Comparison of ENCODE assay signal across 29 cellular contexts in the genomic region with DNA sequence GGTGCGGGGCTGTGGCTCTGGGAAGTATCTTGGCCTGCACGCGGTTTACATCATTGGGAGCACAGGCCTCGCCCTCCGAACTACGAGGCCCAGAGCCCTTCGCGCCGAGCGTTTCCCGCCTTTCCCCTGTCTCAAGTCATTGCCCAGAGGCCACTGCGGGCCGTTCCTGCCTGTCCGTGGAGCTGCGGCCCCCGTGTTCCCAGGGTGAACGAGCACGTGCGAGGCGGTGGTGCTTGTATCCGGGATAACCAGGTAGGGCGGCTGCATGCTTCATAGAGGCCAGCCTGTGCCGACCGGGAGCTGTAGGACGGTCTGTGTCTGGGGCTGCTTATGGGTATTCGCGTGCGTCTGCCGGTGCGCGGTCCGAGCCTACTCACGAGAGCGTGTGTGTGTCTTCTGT.
"Had no signal": no experiment of that assay in that cellular context is flagged by ENCODE, and none has a peak within 500 bp of the region (broad histone marks: within the 10 kb centered on the region; RNA-seq: fewer than 3 reads in every experiment).

No MANE protein-coding gene starts in this region.

- H3K79me2 ChIP-seq: parathyroid adenoma had no signal

- H3K27ac Mint-ChIP-seq: immature natural killer cell; mesothelial cell of epicardium; naive thymus-derived CD4-positive, alpha-beta T cell; natural killer cell treated with Interleukin-12 subunit alpha and Interleukin-12 subunit beta and Interleukin-15 and Interleukin-18, amount 100 ng/mL, for 72 hours; stimulated activated memory B cell treated with anti-CD40 and anti-IgM and Interleukin-4, amounts not matched to agents 10 μg/mL and 1 μg/mL and 100 μg/mL, for 72 hours; stimulated activated naive CD8-positive, alpha-beta T cell treated with anti-CD3 and anti-CD28 coated beads, Interleukin-15, amount 100 ng/mL, for 72 hours had no signal

- H2AFZ ChIP-seq: parathyroid adenoma had no signal

- H3K4me2 ChIP-seq: smooth muscle cell had no signal

- H3K4me1 ChIP-seq: heart left ventricle, left lung, parathyroid adenoma, psoas muscle, right lobe of liver, tibial artery, upper lobe of right lung had no signal

- H3K27ac ChIP-seq: heart left ventricle, left lung, parathyroid adenoma, psoas muscle, right lobe of liver, thoracic aorta, tibial artery, upper lobe of right lung had no signal

- H3K36me3 ChIP-seq: heart left ventricle, left lung, right lobe of liver, thoracic aorta, upper lobe of right lung had no signal

- H3K27me3 ChIP-seq: heart left ventricle, left lung, right lobe of liver, tibial artery, upper lobe of right lung had no signal

- H3K4me3 ChIP-seq: heart left ventricle, left lung, lung, psoas muscle, right lobe of liver, smooth muscle cell, thoracic aorta, tibial artery, upper lobe of right lung had no signal

- H3K4me1 Mint-ChIP-seq: immature natural killer cell; mesothelial cell of epicardium; naive thymus-derived CD4-positive, alpha-beta T cell; stimulated activated memory B cell treated with anti-CD40 and anti-IgM and Interleukin-4, amounts not matched to agents 10 μg/mL and 1 μg/mL and 100 μg/mL, for 72 hours; stimulated activated naive CD8-positive, alpha-beta T cell treated with anti-CD3 and anti-CD28 coated beads, Interleukin-15, amount 100 ng/mL, for 72 hours had no signal

- H3K27me3 Mint-ChIP-seq: naive thymus-derived CD4-positive, alpha-beta T cell; natural killer cell treated with Interleukin-12 subunit alpha and Interleukin-12 subunit beta and Interleukin-15 and Interleukin-18, amount 100 ng/mL, for 72 hours; stimulated activated memory B cell treated with anti-CD40 and anti-IgM and Interleukin-4, amounts not matched to agents 10 μg/mL and 1 μg/mL and 100 μg/mL, for 72 hours; stimulated activated naive CD8-positive, alpha-beta T cell treated with anti-CD3 and anti-CD28 coated beads, Interleukin-15, amount 100 ng/mL, for 72 hours had no signal

- H3K4me3 Mint-ChIP-seq: immature natural killer cell; mesothelial cell of epicardium; naive thymus-derived CD4-positive, alpha-beta T cell; natural killer cell treated with Interleukin-12 subunit alpha and Interleukin-12 subunit beta and Interleukin-15 and Interleukin-18, amount 100 ng/mL, for 72 hours; stimulated activated memory B cell treated with anti-CD40 and anti-IgM and Interleukin-4, amounts not matched to agents 10 μg/mL and 1 μg/mL and 100 μg/mL, for 72 hours; stimulated activated naive CD8-positive, alpha-beta T cell treated with anti-CD3 and anti-CD28 coated beads, Interleukin-15, amount 100 ng/mL, for 72 hours had no signal

- DNase-seq: heart left ventricle; hypothalamus; immature natural killer cell; kidney; left colon; left lung; mesendoderm; naive thymus-derived CD4-positive, alpha-beta T cell; nucleus accumbens; psoas muscle; right lobe of liver; stimulated activated CD4-positive, alpha-beta T cell treated with anti-CD3 and anti-CD28 coated beads, Interleukin-1b, Interleukin-23, amount 100 ng/mL, for 48 hours; stimulated activated CD4-positive, alpha-beta T cell treated with anti-CD3 and anti-CD28 coated beads, Interleukin-2, amount 100 ng/mL, for 48 hours; stimulated activated CD4-positive, alpha-beta T cell treated with anti-CD3 and anti-CD28 coated beads, Interleukin-4, amount 100 ng/mL, for 4 hours; stimulated activated CD8-positive, alpha-beta memory T cell treated with anti-CD3 and anti-CD28 coated beads, Interleukin-4, amount 100 ng/mL, for 48 hours; stimulated activated naive CD4-positive, alpha-beta T cell treated with Interleukin-2 at 50 U/mL for 16 hours; stimulated activated naive CD8-positive, alpha-beta T cell treated with anti-CD3 and anti-CD28 coated beads, Interleukin-15, amount 100 ng/mL, for 72 hours; tibial artery; trophoblast cell; upper lobe of right lung had no signal

- FAIRE-seq: islet of Langerhans, kidney, urothelium cell line had no signal
